2 cellular contexts compared by ENCODE assay signal in the genomic region with DNA sequence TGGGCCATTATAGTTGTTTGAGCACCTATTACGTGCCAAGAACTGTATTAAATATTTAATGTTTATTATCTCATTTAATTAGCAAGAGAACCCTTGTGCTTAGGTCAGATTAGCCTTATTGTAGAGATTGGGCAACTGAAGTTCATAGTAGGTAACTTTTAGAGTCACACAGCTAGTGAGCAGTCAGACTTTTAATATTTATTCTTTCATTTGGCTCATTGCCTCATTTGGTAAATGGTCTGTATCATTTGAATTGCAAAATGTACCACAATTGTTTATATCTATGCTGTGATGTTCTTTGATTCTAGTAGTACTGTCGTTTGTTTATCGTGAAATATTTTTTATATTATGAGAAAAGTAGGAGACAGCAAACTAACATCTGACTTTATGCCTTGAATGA.
TF ChIP-seq lines count a peak whose summit lies in the region.

No MANE protein-coding gene starts in this region.

TF ChIP-seq in GM12878, 131 proteins besides CTCF, POLR2A, EP300 and RAD21:
- TF ChIP-seq, protein P1, sequence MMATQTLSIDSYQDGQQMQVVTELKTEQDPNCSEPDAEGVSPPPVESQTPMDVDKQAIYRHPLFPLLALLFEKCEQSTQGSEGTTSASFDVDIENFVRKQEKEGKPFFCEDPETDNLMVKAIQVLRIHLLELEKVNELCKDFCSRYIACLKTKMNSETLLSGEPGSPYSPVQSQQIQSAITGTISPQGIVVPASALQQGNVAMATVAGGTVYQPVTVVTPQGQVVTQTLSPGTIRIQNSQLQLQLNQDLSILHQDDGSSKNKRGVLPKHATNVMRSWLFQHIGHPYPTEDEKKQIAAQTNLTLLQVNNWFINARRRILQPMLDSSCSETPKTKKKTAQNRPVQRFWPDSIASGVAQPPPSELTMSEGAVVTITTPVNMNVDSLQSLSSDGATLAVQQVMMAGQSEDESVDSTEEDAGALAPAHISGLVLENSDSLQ (IDR thresholded peaks at IDR 0.05) = no peak
- TF ChIP-seq, protein P2, sequence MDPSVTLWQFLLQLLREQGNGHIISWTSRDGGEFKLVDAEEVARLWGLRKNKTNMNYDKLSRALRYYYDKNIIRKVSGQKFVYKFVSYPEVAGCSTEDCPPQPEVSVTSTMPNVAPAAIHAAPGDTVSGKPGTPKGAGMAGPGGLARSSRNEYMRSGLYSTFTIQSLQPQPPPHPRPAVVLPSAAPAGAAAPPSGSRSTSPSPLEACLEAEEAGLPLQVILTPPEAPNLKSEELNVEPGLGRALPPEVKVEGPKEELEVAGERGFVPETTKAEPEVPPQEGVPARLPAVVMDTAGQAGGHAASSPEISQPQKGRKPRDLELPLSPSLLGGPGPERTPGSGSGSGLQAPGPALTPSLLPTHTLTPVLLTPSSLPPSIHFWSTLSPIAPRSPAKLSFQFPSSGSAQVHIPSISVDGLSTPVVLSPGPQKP (IDR thresholded peaks at IDR 0.05; ENCODE audit: low read depth, low read length) = no peak

TF ChIP-seq in SK-N-SH treated with all-trans-retinoic acid at 6 μM for 48 hours, 23 proteins besides CTCF, POLR2A, EP300 and RAD21 (continued from another document):
- no peak for TF ChIP-seq PPARA (CRISPR knock-in tag; IDR thresholded peaks at IDR 0.05; ENCODE audit: borderline replicate concordance)
- TF ChIP-seq SNAI2 (CRISPR knock-in tag; IDR thresholded peaks at IDR 0.05) = no peak
- TF ChIP-seq BACH2 (CRISPR knock-in tag; IDR thresholded peaks at IDR 0.05; ENCODE audit: borderline replicate concordance) = no peak
- no peak for TF ChIP-seq CSDC2 (CRISPR knock-in tag; IDR thresholded peaks at IDR 0.05)
- no peak for TF ChIP-seq ZC3H10 (CRISPR knock-in tag; IDR thresholded peaks at IDR 0.05)
- TF ChIP-seq TOX (CRISPR knock-in tag; IDR thresholded peaks at IDR 0.05; ENCODE audit: borderline replicate concordance) = no peak
- TF ChIP-seq, protein P3, sequence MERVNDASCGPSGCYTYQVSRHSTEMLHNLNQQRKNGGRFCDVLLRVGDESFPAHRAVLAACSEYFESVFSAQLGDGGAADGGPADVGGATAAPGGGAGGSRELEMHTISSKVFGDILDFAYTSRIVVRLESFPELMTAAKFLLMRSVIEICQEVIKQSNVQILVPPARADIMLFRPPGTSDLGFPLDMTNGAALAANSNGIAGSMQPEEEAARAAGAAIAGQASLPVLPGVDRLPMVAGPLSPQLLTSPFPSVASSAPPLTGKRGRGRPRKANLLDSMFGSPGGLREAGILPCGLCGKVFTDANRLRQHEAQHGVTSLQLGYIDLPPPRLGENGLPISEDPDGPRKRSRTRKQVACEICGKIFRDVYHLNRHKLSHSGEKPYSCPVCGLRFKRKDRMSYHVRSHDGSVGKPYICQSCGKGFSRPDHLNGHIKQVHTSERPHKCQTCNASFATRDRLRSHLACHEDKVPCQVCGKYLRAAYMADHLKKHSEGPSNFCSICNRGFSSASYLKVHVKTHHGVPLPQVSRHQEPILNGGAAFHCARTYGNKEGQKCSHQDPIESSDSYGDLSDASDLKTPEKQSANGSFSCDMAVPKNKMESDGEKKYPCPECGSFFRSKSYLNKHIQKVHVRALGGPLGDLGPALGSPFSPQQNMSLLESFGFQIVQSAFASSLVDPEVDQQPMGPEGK (CRISPR knock-in tag; IDR thresholded peaks at IDR 0.05; ENCODE audit: borderline replicate concordance) = no peak
- TF ChIP-seq, protein P4, sequence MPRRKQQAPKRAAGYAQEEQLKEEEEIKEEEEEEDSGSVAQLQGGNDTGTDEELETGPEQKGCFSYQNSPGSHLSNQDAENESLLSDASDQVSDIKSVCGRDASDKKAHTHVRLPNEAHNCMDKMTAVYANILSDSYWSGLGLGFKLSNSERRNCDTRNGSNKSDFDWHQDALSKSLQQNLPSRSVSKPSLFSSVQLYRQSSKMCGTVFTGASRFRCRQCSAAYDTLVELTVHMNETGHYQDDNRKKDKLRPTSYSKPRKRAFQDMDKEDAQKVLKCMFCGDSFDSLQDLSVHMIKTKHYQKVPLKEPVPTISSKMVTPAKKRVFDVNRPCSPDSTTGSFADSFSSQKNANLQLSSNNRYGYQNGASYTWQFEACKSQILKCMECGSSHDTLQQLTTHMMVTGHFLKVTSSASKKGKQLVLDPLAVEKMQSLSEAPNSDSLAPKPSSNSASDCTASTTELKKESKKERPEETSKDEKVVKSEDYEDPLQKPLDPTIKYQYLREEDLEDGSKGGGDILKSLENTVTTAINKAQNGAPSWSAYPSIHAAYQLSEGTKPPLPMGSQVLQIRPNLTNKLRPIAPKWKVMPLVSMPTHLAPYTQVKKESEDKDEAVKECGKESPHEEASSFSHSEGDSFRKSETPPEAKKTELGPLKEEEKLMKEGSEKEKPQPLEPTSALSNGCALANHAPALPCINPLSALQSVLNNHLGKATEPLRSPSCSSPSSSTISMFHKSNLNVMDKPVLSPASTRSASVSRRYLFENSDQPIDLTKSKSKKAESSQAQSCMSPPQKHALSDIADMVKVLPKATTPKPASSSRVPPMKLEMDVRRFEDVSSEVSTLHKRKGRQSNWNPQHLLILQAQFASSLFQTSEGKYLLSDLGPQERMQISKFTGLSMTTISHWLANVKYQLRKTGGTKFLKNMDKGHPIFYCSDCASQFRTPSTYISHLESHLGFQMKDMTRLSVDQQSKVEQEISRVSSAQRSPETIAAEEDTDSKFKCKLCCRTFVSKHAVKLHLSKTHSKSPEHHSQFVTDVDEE (CRISPR knock-in tag; IDR thresholded peaks at IDR 0.05) = no peak
- no peak for TF ChIP-seq ZFP3 (CRISPR knock-in tag; IDR thresholded peaks at IDR 0.05)
- no peak for TF ChIP-seq ESRRG (CRISPR knock-in tag; IDR thresholded peaks at IDR 0.05)
- TF ChIP-seq, protein P5, sequence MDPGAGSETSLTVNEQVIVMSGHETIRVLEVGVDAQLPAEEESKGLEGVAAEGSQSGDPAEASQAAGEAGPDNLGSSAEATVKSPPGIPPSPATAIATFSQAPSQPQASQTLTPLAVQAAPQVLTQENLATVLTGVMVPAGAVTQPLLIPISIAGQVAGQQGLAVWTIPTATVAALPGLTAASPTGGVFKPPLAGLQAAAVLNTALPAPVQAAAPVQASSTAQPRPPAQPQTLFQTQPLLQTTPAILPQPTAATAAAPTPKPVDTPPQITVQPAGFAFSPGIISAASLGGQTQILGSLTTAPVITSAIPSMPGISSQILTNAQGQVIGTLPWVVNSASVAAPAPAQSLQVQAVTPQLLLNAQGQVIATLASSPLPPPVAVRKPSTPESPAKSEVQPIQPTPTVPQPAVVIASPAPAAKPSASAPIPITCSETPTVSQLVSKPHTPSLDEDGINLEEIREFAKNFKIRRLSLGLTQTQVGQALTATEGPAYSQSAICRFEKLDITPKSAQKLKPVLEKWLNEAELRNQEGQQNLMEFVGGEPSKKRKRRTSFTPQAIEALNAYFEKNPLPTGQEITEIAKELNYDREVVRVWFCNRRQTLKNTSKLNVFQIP (CRISPR knock-in tag; IDR thresholded peaks at IDR 0.05; ENCODE audit: borderline replicate concordance, low read depth) = no peak
